ENCODE assay signal across 15 cellular contexts in the genomic region with DNA sequence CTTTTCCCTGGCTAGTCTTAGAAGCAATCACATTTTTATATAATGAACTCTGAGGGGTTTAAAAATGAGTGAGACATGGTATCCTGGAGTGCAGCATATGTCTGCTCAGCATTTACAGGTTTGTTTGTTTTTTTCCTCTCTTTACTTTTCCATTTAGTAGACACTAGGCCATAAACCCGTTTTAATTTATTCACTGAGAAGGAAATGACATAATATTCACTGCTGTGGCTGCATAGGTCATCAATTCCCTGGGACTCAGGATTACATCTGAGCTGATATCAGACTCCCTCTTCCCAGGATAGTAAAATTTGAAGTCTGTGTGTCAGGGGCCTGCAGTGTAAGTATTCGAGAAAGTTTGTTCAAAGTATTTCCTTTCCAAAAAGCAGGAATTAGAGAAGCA.
DNase-seq lines count a peak whose midpoint lies in the region; ATAC-seq, FAIRE-seq and TF ChIP-seq lines count a peak whose summit lies in the region.
"Had no signal": no experiment of that assay in that cellular context is flagged by ENCODE, and none has a peak within 500 bp of the region (broad histone marks: within the 10 kb centered on the region; RNA-seq: fewer than 3 reads in every experiment).

No MANE protein-coding gene starts in this region.

- H3K4me1 Mint-ChIP-seq in CD8-positive, alpha-beta T cell (ENCODE audit: low read depth) = no peaks in the 10 kb centered on the region
- H3K4me1 Mint-ChIP-seq: B cell had no signal

- no peak overlapping the region for H2AFZ ChIP-seq in K562 (ENCODE audit: low read depth, low read length)

- H3K27me3 Mint-ChIP-seq in CD8-positive, alpha-beta T cell (ENCODE audit: low read depth) = no peaks in the 10 kb centered on the region
- H3K27me3 Mint-ChIP-seq: B cell; CD4-positive, alpha-beta T cell had no signal

- H3K4me3 ChIP-seq in A673 (ENCODE audit: low read depth, low read length, poor library complexity, severe bottlenecking) (no peak overlapping the region), LNCaP clone FGC (ENCODE audit: low read depth, low read length) (no peak overlapping the region), K562 (no peak overlapping the region), mucosa of descending colon (no peak overlapping the region)
- no peak overlapping the region for H3K4me3 ChIP-seq in CD8-positive, alpha-beta T cell (ENCODE audit: low read depth, low read length)

- H3K9me1 ChIP-seq in K562 (ENCODE audit: control insufficient read depth, insufficient read depth, low read length) = no peaks in the 10 kb centered on the region

- H4K20me1 ChIP-seq in K562 (replicated peaks; ENCODE audit: control insufficient read depth, insufficient read depth, low read length) = no peaks in the 10 kb centered on the region

- no peaks in the 10 kb centered on the region for H3K9me3 ChIP-seq in A673 (ENCODE audit: low read depth, low read length, poor library complexity, severe bottlenecking)
- no peaks in the 10 kb centered on the region for H3K9me3 ChIP-seq in K562 (replicated peaks; ENCODE audit: control insufficient read depth, insufficient read depth, low read depth, low read length)
- H3K9me3 ChIP-seq in mucosa of descending colon = no peaks in the 10 kb centered on the region
- no peaks in the 10 kb centered on the region for H3K9me3 ChIP-seq in CD8-positive, alpha-beta T cell (ENCODE audit: low read length)

- intact Hi-C loops in A673 (cut with micrococcal nuclease; ENCODE audit: unreplicated experiment) (no loop called here), K562 (cut with micrococcal nuclease) (no loop called here), mucosa of descending colon (cut with DNase I, micrococcal nuclease) (no loop called here)
- intact Hi-C loops in CD8-positive, alpha-beta T cell (cut with DNase I, micrococcal nuclease) = no loop called here

- H3K27me3 ChIP-seq in A673 (replicated peaks; ENCODE audit: insufficient read depth, low read depth, low read length, poor library complexity) (no peaks in the 10 kb centered on the region), K562 (ENCODE audit: control insufficient read depth in 2 of 2, insufficient read depth in 2 of 2, low read length in 2 of 2) (no peaks in the 10 kb centered on the region)
- no peaks in the 10 kb centered on the region for H3K27me3 ChIP-seq in CD8-positive, alpha-beta T cell (ENCODE audit: insufficient read depth, low read length)

- H3K36me3 ChIP-seq in A673 (ENCODE audit: insufficient read depth, low read length, poor library complexity, severe bottlenecking) (no peaks in the 10 kb centered on the region), K562 (ENCODE audit: control insufficient read depth, insufficient read depth, low read length) (no peaks in the 10 kb centered on the region), mucosa of descending colon (ENCODE audit: low read depth) (no peaks in the 10 kb centered on the region)
- no peaks in the 10 kb centered on the region for H3K36me3 ChIP-seq in CD8-positive, alpha-beta T cell (ENCODE audit: insufficient read depth, low read length)

- no peaks in the 10 kb centered on the region for H3K79me2 ChIP-seq in K562 (ENCODE audit: control insufficient read depth, insufficient read depth, low read length)

- no peak overlapping the region for H3K9ac ChIP-seq in K562 (ENCODE audit: insufficient read depth in 1 of 2, low read depth in 2 of 2, low read length in 2 of 2)

- in situ Hi-C loops in K562 (cut with MboI) = no loop called here

- no peak for TF ChIP-seq CTCF in A673 (conservative IDR thresholded peaks at IDR 0.05; ENCODE audit: low read depth, low read length)
- TF ChIP-seq CTCF in LNCaP clone FGC (IDR thresholded peaks at IDR 0.05; ENCODE audit: control insufficient read depth, extremely low read depth, insufficient read depth) = no peak
- no peak for TF ChIP-seq CTCF in K562 (IDR thresholded peaks at IDR 0.05 in 2 of 3, conservative IDR thresholded peaks at IDR 0.05 in 1 of 3; ENCODE audit: insufficient read depth in 2 of 3, low read depth in 1 of 3, low read length in 3 of 3)
- no peak for TF ChIP-seq CTCF in mucosa of descending colon (IDR thresholded peaks at IDR 0.05)
- TF ChIP-seq CTCF in CD8-positive, alpha-beta T cell (IDR thresholded peaks at IDR 0.05) = no peak

- 38% methylated on average over 2 of the region's 2 CpGs for WGBS in K562 (ENCODE audit: insufficient coverage, low coverage, missing lambda C conversion rate)

- H3K27ac ChIP-seq in A673 (ENCODE audit: low read depth, low read length, poor library complexity, severe bottlenecking) = peak overlapping the region; percentile 49
- no peak overlapping the region for H3K27ac ChIP-seq in K562 (ENCODE audit: extremely low read depth, low read depth, low read length)
- no peak overlapping the region for H3K27ac ChIP-seq in CD8-positive, alpha-beta T cell (ENCODE audit: low read depth, low read length)

- BruUV-seq in A673 (replicated peaks; lab: Mats Ljungman, UMichigan) = no TSS peak
- BruUV-seq in K562 (replicated peaks; lab: Mats Ljungman, UMichigan) = no TSS peak

- ATAC-seq in K562 (peak; percentile 30; the same call in 2 of the 3 replicates), mucosa of descending colon (peak; percentile 45)
- no peak for ATAC-seq in CD8-positive, alpha-beta T cell

- TF ChIP-seq EP300 in K562 (IDR thresholded peaks at IDR 0.05; ENCODE audit: low read length) = no peak

- H3K36me3 Mint-ChIP-seq in CD8-positive, alpha-beta T cell = peaks cover 14% of the 10 kb centered on the region

- DNase-seq in A673 (ENCODE audit: low spot score) = peak; percentile 73
- DNase-seq in LNCaP clone FGC (ENCODE audit: low read depth) = peak; percentile 7
- no peak for DNase-seq in K562 (ENCODE audit: extremely low read depth in 1 of 4, low spot score in 3 of 4)
- DNase-seq in mucosa of descending colon = no peak
- no peak for DNase-seq in activated gamma-delta T cell (lab: John Stamatoyannopoulos, UW)
- no peak for DNase-seq in UCSD-AML1 (lab: John Stamatoyannopoulos, UW; ENCODE audit: unreplicated experiment)
- DNase-seq in CD8-positive, alpha-beta T cell = no peak
- no peak for DNase-seq in pons (ENCODE audit: low spot score)
- DNase-seq: CD4-positive, alpha-beta T cell; EL; NCI-H1436; NCI-H446; NCI-H82 had no signal

- CTCF ChIA-PET in A673 (lab: Charles Lee) = no interaction called here
- CTCF ChIA-PET in K562 (lab: Yijun Ruan, JAX; ENCODE audit: low intra/inter-chr PET ratio) = no interaction called here
- CTCF ChIA-PET in CD8-positive, alpha-beta T cell (lab: Charles Lee) = no interaction called here

- H3K27ac Mint-ChIP-seq in CD8-positive, alpha-beta T cell = no peak overlapping the region
- H3K27ac Mint-ChIP-seq: B cell; CD4-positive, alpha-beta T cell had no signal

- peaks cover 16% of the 10 kb centered on the region for H3K4me1 ChIP-seq in A673 (ENCODE audit: insufficient read depth, low read length, poor library complexity, severe bottlenecking)
- peaks cover 0 to 3% of the 10 kb centered on the region in 2 experiments; a peak in 3 of 5 replicates for H3K4me1 ChIP-seq in K562 (replicated peaks in 1 of 2; ENCODE audit: control insufficient read depth in 2 of 2, insufficient read depth in 2 of 2, low read length in 2 of 2)
- no peaks in the 10 kb centered on the region for H3K4me1 ChIP-seq in mucosa of descending colon (ENCODE audit: low read depth)
- no peaks in the 10 kb centered on the region for H3K4me1 ChIP-seq in CD8-positive, alpha-beta T cell (ENCODE audit: insufficient read depth, low read length)

- H3K4me2 ChIP-seq in K562 (ENCODE audit: insufficient read depth, low read length) = no peak overlapping the region

- POLR2A ChIA-PET in A673 (lab: Charles Lee; ENCODE audit: low non-redundant PET) (no interaction called here), K562 (lab: Yijun Ruan, JAX) (interaction anchor here (0.6 kb wide), 1 partner anchor 96 kb away, joined by 3 read pairs; no protein-coding TSS in a partner anchor)
- POLR2A ChIA-PET in CD8-positive, alpha-beta T cell (lab: Charles Lee) = no interaction called here

- no peak overlapping the region for H3K4me3 Mint-ChIP-seq in CD8-positive, alpha-beta T cell
- H3K4me3 Mint-ChIP-seq: B cell; CD4-positive, alpha-beta T cell had no signal

- no peak for TF ChIP-seq POLR2A in K562 (conservative IDR thresholded peaks at IDR 0.05)

- no peak for TF ChIP-seq RAD21 in K562 (CRISPR knock-in tag; conservative IDR thresholded peaks at IDR 0.05 in 1 of 2, IDR thresholded peaks at IDR 0.05 in 1 of 2)

- H3K9me3 Mint-ChIP-seq in CD8-positive, alpha-beta T cell = no peaks in the 10 kb centered on the region
- H3K9me3 Mint-ChIP-seq: CD4-positive, alpha-beta T cell had no signal

- no peak for FAIRE-seq in K562 (lab: Jason Lieb, UNC)
- FAIRE-seq: H1 had no signal

TF ChIP-seq in K562, 482 proteins besides CTCF, POLR2A, EP300 and RAD21:
- TF ChIP-seq HCFC1 (IDR thresholded peaks at IDR 0.05; ENCODE audit: low read depth, low read length) (no peak), ZNF316 (IDR thresholded peaks at IDR 0.05) (peak; percentile 42; the same call in 1 of the 2 replicates)

Comparison
In these comparisons a context has a peak if more than half of its experiments do, and no peak if none do; other contexts are left out.
1. DNase-seq: peak in A673 (single experiment) and LNCaP clone FGC (single experiment); none in K562 (0 of 4), mucosa of descending colon (0 of 3), activated gamma-delta T cell (single experiment), UCSD-AML1 (single experiment), CD8-positive, alpha-beta T cell (0 of 7) and pons (single experiment).